In genomic region chr6:152062476-152062875, GRCh38 we compare ENCODE assay signal across 22 cellular contexts.
"Had no signal": no experiment of that assay in that cellular context is flagged by ENCODE, and none has a peak within 500 bp of the region (broad histone marks: within the 10 kb centered on the region; RNA-seq: fewer than 3 reads in every experiment).

No MANE protein-coding gene starts in this region.

- H3K27ac ChIP-seq: esophagus squamous epithelium, heart right ventricle, left ventricle myocardium inferior, neural progenitor cell, parathyroid adenoma, stomach, tibial nerve, upper lobe of left lung had no signal

- ATAC-seq: effector memory CD8-positive, alpha-beta T cell; lower lobe of right lung; naive thymus-derived CD4-positive, alpha-beta T cell; stimulated activated effector memory CD8-positive, alpha-beta T cell treated with anti-CD3 and anti-CD28 coated beads, Interleukin-12 subunit alpha, Interleukin-12 subunit beta, amount 100 ng/mL, for 72 hours had no signal

- DNase-seq: cortex of kidney; effector memory CD8-positive, alpha-beta T cell; erythroblast; esophagus squamous epithelium; foreskin melanocyte; glutamatergic neuron; heart right ventricle; hippocampal formation; left cardiac atrium; left ventricle myocardium inferior; lower lobe of right lung; naive thymus-derived CD4-positive, alpha-beta T cell; sigmoid colon; stimulated activated CD4-positive, alpha-beta T cell treated with anti-CD3 and anti-CD28 coated beads, Interleukin-2, amount 100 ng/mL, for 24 hours; stimulated activated CD4-positive, alpha-beta T cell treated with anti-CD3 and anti-CD28 coated beads, Interleukin-4, amount 100 ng/mL, for 24 hours; stimulated activated naive CD4-positive, alpha-beta T cell treated with Interleukin-2 at 50 U/mL for 16 hours; stomach; upper lobe of left lung had no signal

- H3K36me3 ChIP-seq: esophagus squamous epithelium, heart right ventricle, left ventricle myocardium inferior, lower lobe of right lung, neural progenitor cell, sigmoid colon, stomach, tibial nerve, upper lobe of left lung had no signal

- H3K4me1 ChIP-seq: esophagus squamous epithelium, lower lobe of right lung, parathyroid adenoma, stomach, tibial nerve, upper lobe of left lung had no signal

- H3K27me3 ChIP-seq: esophagus squamous epithelium, heart right ventricle, neural progenitor cell, sigmoid colon, stomach, tibial nerve, upper lobe of left lung had no signal

- H3K9me3 ChIP-seq: esophagus squamous epithelium, heart right ventricle, left ventricle myocardium inferior, lower lobe of right lung, sigmoid colon, stomach, tibial nerve, upper lobe of left lung had no signal

- H3K4me3 ChIP-seq: esophagus squamous epithelium, heart right ventricle, left ventricle myocardium inferior, lower lobe of right lung, neural progenitor cell, stomach, tibial nerve, upper lobe of left lung had no signal
